Comparison of ENCODE assay signal across 15 cellular contexts in genomic region chr2:68755071-68755470, GRCh38. TPM values are rescaled to one million over a fixed set of nuclear protein-coding genes. Genes with fewer than 3 reads are reported as not detected.
DNase-seq lines count a peak whose midpoint lies in the region; TF ChIP-seq lines count a peak whose summit lies in the region.
"Had no signal": no experiment of that assay in that cellular context is flagged by ENCODE, and none has a peak within 500 bp of the region (broad histone marks: within the 10 kb centered on the region; RNA-seq: fewer than 3 reads in every experiment).

No MANE protein-coding gene starts in this region.

- DNase-seq in NCI-H510A treated with DMSO at 0.1 percent for 48 hours (lab: John Stamatoyannopoulos, UW) (peak; percentile 12), NCI-H510A (lab: John Stamatoyannopoulos, UW) (no peak), ELR (ENCODE audit: low read depth) (peak; percentile 8), amniotic epithelial cell (ENCODE audit: low read depth) (peak; percentile 40), mesenchymal stem cell (peak; percentile 53), NCI-H1694 treated with DMSO at 0.1 percent for 48 hours (lab: John Stamatoyannopoulos, UW) (no peak), coronary artery (ENCODE audit: low spot score) (no peak), vagina (ENCODE audit: extremely low spot score in 2 of 2) (no peak)
- DNase-seq: heart left ventricle, mammary epithelial cell, NCI-H1105, NCI-H524, ovary, trophoblast cell had no signal

- intact Hi-C loops in vagina (cut with DNase I): loop anchor here (10.0 kb wide), 1 partner anchor 160 kb away; no protein-coding TSS in a partner anchor

- no peak overlapping the region for H3K23ac ChIP-seq in mesenchymal stem cell (ENCODE audit: low read length in 2 of 2)

- H3K4me2 ChIP-seq in mesenchymal stem cell (ENCODE audit: low read length, poor library complexity, severe bottlenecking): no peak overlapping the region

- H3K79me1 ChIP-seq in mesenchymal stem cell (replicated peaks; ENCODE audit: low read length, poor library complexity, severe bottlenecking): no peaks in the 10 kb centered on the region

- no peak overlapping the region for H2AFZ ChIP-seq in mesenchymal stem cell (ENCODE audit: low read depth, low read length)

- no peak overlapping the region for H3K4ac ChIP-seq in mesenchymal stem cell (ENCODE audit: low read depth in 1 of 2, low read length in 2 of 2)

- H4K91ac ChIP-seq in mesenchymal stem cell (ENCODE audit: low read length): no peak overlapping the region

- no peaks in the 10 kb centered on the region for H3K27me3 ChIP-seq in mesenchymal stem cell (ENCODE audit: control insufficient read depth in 1 of 2, insufficient read depth in 1 of 2, low read length in 2 of 2)
- H3K27me3 ChIP-seq in vagina: no peaks in the 10 kb centered on the region
- H3K27me3 ChIP-seq: heart left ventricle, ovary had no signal

- H3K4me1 ChIP-seq in mesenchymal stem cell (ENCODE audit: control insufficient read depth, insufficient read depth, low read depth, low read length) (no peaks in the 10 kb centered on the region), vagina (peaks cover 11% of the 10 kb centered on the region)

- H3K4me3 ChIP-seq in mesenchymal stem cell (ENCODE audit: insufficient read depth in 1 of 2, low read depth in 1 of 2, low read length in 2 of 2): no peak overlapping the region
- H3K4me3 ChIP-seq in coronary artery: no peak overlapping the region
- H3K4me3 ChIP-seq in vagina: no peak overlapping the region
- H3K4me3 ChIP-seq: heart left ventricle, ovary had no signal

- H2BK120ac ChIP-seq in mesenchymal stem cell (ENCODE audit: low read depth, low read length): no peak overlapping the region

- no peak for TF ChIP-seq CTCF in coronary artery (IDR thresholded peaks at IDR 0.05)
- no peak for TF ChIP-seq CTCF in vagina (IDR thresholded peaks at IDR 0.05)

- H3K14ac ChIP-seq in mesenchymal stem cell (ENCODE audit: low read length in 2 of 2): no peak overlapping the region

- H3K9me3 ChIP-seq in mesenchymal stem cell (ENCODE audit: control insufficient read depth, low read length) (peaks cover 12% of the 10 kb centered on the region), vagina (no peaks in the 10 kb centered on the region)
- H3K9me3 ChIP-seq: ovary had no signal

- no peak overlapping the region for H2BK15ac ChIP-seq in mesenchymal stem cell (ENCODE audit: low read depth, poor library complexity, severe bottlenecking)

- no peaks in the 10 kb centered on the region for H3K36me3 ChIP-seq in mesenchymal stem cell (ENCODE audit: control insufficient read depth in 1 of 2, insufficient read depth in 2 of 2, low read depth in 1 of 2, low read length in 2 of 2)
- no peaks in the 10 kb centered on the region for H3K36me3 ChIP-seq in vagina
- H3K36me3 ChIP-seq: heart left ventricle, ovary had no signal

- H4K8ac ChIP-seq in mesenchymal stem cell (ENCODE audit: low read length): no peak overlapping the region

- no peak overlapping the region for H2BK5ac ChIP-seq in mesenchymal stem cell (ENCODE audit: low read depth, low read length, poor library complexity, severe bottlenecking)

- no peak for TF ChIP-seq POLR2A in vagina (IDR thresholded peaks at IDR 0.05)

- H3K18ac ChIP-seq in mesenchymal stem cell (ENCODE audit: low read depth in 1 of 2, low read length in 2 of 2): no peak overlapping the region

- H3K9ac ChIP-seq in mesenchymal stem cell (ENCODE audit: low read length): no peak overlapping the region

- H2AK5ac ChIP-seq in mesenchymal stem cell (ENCODE audit: low read length, severe bottlenecking): no peak overlapping the region

- H3K27ac ChIP-seq in mesenchymal stem cell (ENCODE audit: low read length, poor library complexity, severe bottlenecking) (no peak overlapping the region), coronary artery (no peak overlapping the region), vagina (no peak overlapping the region)

- H2BK12ac ChIP-seq in mesenchymal stem cell (ENCODE audit: low read length in 2 of 2): no peak overlapping the region

RNA-seq across cellular contexts. Expression of gene ARHGAP25, which starts 20.5 kb away (rescaled TPM):
- polyA plus RNA-seq in mesenchymal stem cell (2013, experiment 1 of 2): 0.62 TPM
- 0.45 TPM for polyA plus RNA-seq in mesenchymal stem cell (2013, experiment 2 of 2)
- 9.6 TPM for total RNA-seq in vagina
- total RNA-seq: A172 had no signal

Comparison
In these comparisons a context has a peak if more than half of its experiments do, and no peak if none do; other contexts are left out.
1. DNase-seq: peak in NCI-H510A treated with DMSO at 0.1 percent for 48 hours (single experiment), ELR (single experiment), amniotic epithelial cell (single experiment) and mesenchymal stem cell (single experiment); none in NCI-H510A (single experiment), NCI-H1694 treated with DMSO at 0.1 percent for 48 hours (single experiment), coronary artery (single experiment) and vagina (0 of 2).